12 cellular contexts compared by ENCODE assay signal in genomic region chrX:78366576-78366975, GRCh38. TPM values are rescaled to one million over a fixed set of nuclear protein-coding genes. Genes with fewer than 3 reads are reported as not detected.
"Had no signal": no experiment of that assay in that cellular context is flagged by ENCODE, and none has a peak within 500 bp of the region (broad histone marks: within the 10 kb centered on the region; RNA-seq: fewer than 3 reads in every experiment).

No MANE protein-coding gene starts in this region.

- FAIRE-seq: HepG2 had no signal

- H3K27ac ChIP-seq: GM23248, HL-60, KMS-11 had no signal

- H3K4me1 Mint-ChIP-seq: IgD-negative memory B cell had no signal

- H3K9ac ChIP-seq: GM23248, KMS-11 had no signal

- H3K4me1 ChIP-seq: HAP-1 had no signal

- H3K27me3 Mint-ChIP-seq: IgD-negative memory B cell had no signal

- H3K27ac Mint-ChIP-seq: HFFc6, IgD-negative memory B cell had no signal

- DNase-seq: GM23248, GOT3, H7, HFFc6, KBM-7 had no signal

- H3K36me3 ChIP-seq: HAP-1 had no signal

- H2AFZ ChIP-seq: GM23248 had no signal

- H3K4me3 Mint-ChIP-seq: HFFc6, IgD-negative memory B cell had no signal

- H3K4me2 ChIP-seq: KMS-11 had no signal

- H3K9me3 ChIP-seq: HAP-1 had no signal

- ATAC-seq: HCT116, HepG2 had no signal

- H3K4me3 ChIP-seq: GM23248, HAP-1 had no signal

RNA-seq across cellular contexts. Expression of gene CYSLTR1, which starts 39.2 kb away (rescaled TPM):
- total RNA-seq: GM23248, H7, HepG2, HFFc6, HT1080 had no signal
- polyA plus RNA-seq: GM23248, HepG2 had no signal
